Comparison of ENCODE assay signal across 8 cellular contexts in genomic region chrX:53071604-53072417, GRCh38. TPM values are rescaled to one million over a fixed set of nuclear protein-coding genes. Genes with fewer than 3 reads are reported as not detected.
DNase-seq lines count a peak whose midpoint lies in the region; ATAC-seq lines count a peak whose summit lies in the region.

No MANE protein-coding gene starts in this region.

- peak overlapping the region; percentile 77 for H3K56ac ChIP-seq in mesendoderm (ENCODE audit: low read length)

- H3K9me3 Mint-ChIP-seq in CD4-positive, CD25-positive, alpha-beta regulatory T cell = no peaks in the 10 kb centered on the region
- peaks cover 0 to 2% of the 10 kb centered on the region in 2 donors for H3K9me3 Mint-ChIP-seq in stimulated activated naive B cell treated with anti-CD40 and anti-IgM and Interleukin-4, amounts not matched to agents 10 μg/mL and 1 μg/mL and 100 μg/mL, for 72 hours

- no peak overlapping the region for H4K8ac ChIP-seq in mesendoderm (ENCODE audit: low read depth, low read length)

- peak; percentile 93 to 95 for ATAC-seq in CD4-positive, CD25-positive, alpha-beta regulatory T cell (ENCODE audit: low read depth in 2 of 2)
- ATAC-seq in GM19043 (IDR thresholded peaks at IDR 0.05; ENCODE audit: low read depth, unreplicated experiment) (peak; percentile 79), HG03175 (IDR thresholded peaks at IDR 0.05; ENCODE audit: unreplicated experiment) (peak; percentile 84)
- peak; percentile 86 to 88 for ATAC-seq in stimulated activated naive B cell treated with anti-CD40 and anti-IgM and Interleukin-4, amounts not matched to agents 10 μg/mL and 1 μg/mL and 100 μg/mL, for 72 hours (replicated peaks)

- no peaks in the 10 kb centered on the region for H3K27me3 ChIP-seq in CD4-positive, CD25-positive, alpha-beta regulatory T cell (ENCODE audit: control insufficient read depth, insufficient read depth, low read length)
- H3K27me3 ChIP-seq in mesendoderm (ENCODE audit: insufficient read depth, low read length, poor library complexity) = no peaks in the 10 kb centered on the region

- H3K79me2 ChIP-seq in mesendoderm (ENCODE audit: control insufficient read depth, insufficient read depth, low read length) = no peaks in the 10 kb centered on the region

- WGBS in mesendoderm (ENCODE audit: extremely low coverage, insufficient coverage, low lambda C conversion rate) = no CpG with 5 or more reads among the region's 31 CpGs

- no peak overlapping the region for H2BK120ac ChIP-seq in mesendoderm (ENCODE audit: low read depth, low read length)

- H3K9ac ChIP-seq in mesendoderm (ENCODE audit: low read length) = no peak overlapping the region

- peaks cover 4 to 15% (median 4%) of the 10 kb centered on the region in 4 donors for H3K4me1 Mint-ChIP-seq in CD4-positive, CD25-positive, alpha-beta regulatory T cell
- H3K4me1 Mint-ChIP-seq in stimulated activated naive B cell treated with anti-CD40 and anti-IgM and Interleukin-4, amounts not matched to agents 10 μg/mL and 1 μg/mL and 100 μg/mL, for 72 hours = peaks cover 9 to 26% of the 10 kb centered on the region in 2 donors

- no peak overlapping the region for H2BK5ac ChIP-seq in mesendoderm (ENCODE audit: low read length)

- peak overlapping the region; percentile 51 for H3K27ac ChIP-seq in CD4-positive, CD25-positive, alpha-beta regulatory T cell (ENCODE audit: insufficient read depth, low read length, poor library complexity, severe bottlenecking)
- H3K27ac ChIP-seq in mesendoderm (ENCODE audit: low read depth, low read length) = no peak overlapping the region

- peak overlapping the region; percentile 93 to 100 (median 95) for H3K27ac Mint-ChIP-seq in CD4-positive, CD25-positive, alpha-beta regulatory T cell
- peak overlapping the region; percentile 3 for H3K27ac Mint-ChIP-seq in stimulated activated naive B cell treated with anti-CD40 and anti-IgM and Interleukin-4, amounts not matched to agents 10 μg/mL and 1 μg/mL and 100 μg/mL, for 72 hours

- DNase-seq in CD4-positive, CD25-positive, alpha-beta regulatory T cell = peak; percentile 60 to 86 (median 83)
- DNase-seq in NCI-H446 (lab: John Stamatoyannopoulos, UW) (peak; percentile 43 to 73), mesendoderm (peak; percentile 75)
- DNase-seq in activated CD4-positive, alpha-beta T cell treated with anti-CD3 and anti-CD28 coated beads, Interleukin-2, amount 50 U/mL, for 48 hours = peak; percentile 47 to 55
- DNase-seq in effector CD8-positive, alpha-beta T cell (lab: John Stamatoyannopoulos, UW) = peak; percentile 38
- peak; percentile 59 for DNase-seq in stimulated activated naive B cell treated with anti-CD40 and anti-IgM and Interleukin-4, amounts not matched to agents 10 μg/mL and 1 μg/mL and 100 μg/mL, for 72 hours

- peak overlapping the region; percentile 75 for H3K4me3 ChIP-seq in CD4-positive, CD25-positive, alpha-beta regulatory T cell (ENCODE audit: low read depth, low read length)
- H3K4me3 ChIP-seq in mesendoderm (ENCODE audit: low read length) = no peak overlapping the region

- H3K4ac ChIP-seq in mesendoderm (ENCODE audit: low read depth, low read length) = no peak overlapping the region

- no peak overlapping the region for H3K23ac ChIP-seq in mesendoderm (ENCODE audit: low read length)

- peak overlapping the region; percentile 60 for H3K4me2 ChIP-seq in mesendoderm (ENCODE audit: low read length)

- H3K4me3 Mint-ChIP-seq in CD4-positive, CD25-positive, alpha-beta regulatory T cell = peak overlapping the region; percentile 73 to 90 (median 86)
- peak overlapping the region; percentile 76 to 80 for H3K4me3 Mint-ChIP-seq in stimulated activated naive B cell treated with anti-CD40 and anti-IgM and Interleukin-4, amounts not matched to agents 10 μg/mL and 1 μg/mL and 100 μg/mL, for 72 hours

- no peaks in the 10 kb centered on the region for H3K79me1 ChIP-seq in mesendoderm (ENCODE audit: low read length)

- no peaks in the 10 kb centered on the region for H3K36me3 ChIP-seq in CD4-positive, CD25-positive, alpha-beta regulatory T cell (ENCODE audit: control insufficient read depth, insufficient read depth, low read length)
- no peaks in the 10 kb centered on the region for H3K36me3 ChIP-seq in mesendoderm (ENCODE audit: control insufficient read depth, insufficient read depth, low read length)

- H3K36me3 Mint-ChIP-seq in CD4-positive, CD25-positive, alpha-beta regulatory T cell = no peaks in the 10 kb centered on the region
- no peaks in the 10 kb centered on the region for H3K36me3 Mint-ChIP-seq in stimulated activated naive B cell treated with anti-CD40 and anti-IgM and Interleukin-4, amounts not matched to agents 10 μg/mL and 1 μg/mL and 100 μg/mL, for 72 hours

- no peaks in the 10 kb centered on the region for H3K9me3 ChIP-seq in CD4-positive, CD25-positive, alpha-beta regulatory T cell (ENCODE audit: control insufficient read depth in 2 of 2, low read length in 2 of 2)

- H4K5ac ChIP-seq in mesendoderm (ENCODE audit: low read length) = no peak overlapping the region

- H2AK5ac ChIP-seq in mesendoderm (ENCODE audit: low read length) = no peak overlapping the region

- no peak overlapping the region for H2BK15ac ChIP-seq in mesendoderm (replicated peaks; ENCODE audit: low read depth)

- no peak overlapping the region for H3K18ac ChIP-seq in mesendoderm (ENCODE audit: low read length)

- peaks cover 6% of the 10 kb centered on the region for H3K27me3 Mint-ChIP-seq in CD4-positive, CD25-positive, alpha-beta regulatory T cell
- H3K27me3 Mint-ChIP-seq in stimulated activated naive B cell treated with anti-CD40 and anti-IgM and Interleukin-4, amounts not matched to agents 10 μg/mL and 1 μg/mL and 100 μg/mL, for 72 hours = peaks cover 0 to 4% of the 10 kb centered on the region in 2 donors

- H3K4me1 ChIP-seq in CD4-positive, CD25-positive, alpha-beta regulatory T cell (ENCODE audit: control insufficient read depth, insufficient read depth, low read length, poor library complexity, severe bottlenecking) = peaks cover 12% of the 10 kb centered on the region
- H3K4me1 ChIP-seq in mesendoderm (ENCODE audit: control insufficient read depth, low read depth, low read length) = no peaks in the 10 kb centered on the region

RNA-seq across cellular contexts. Expression of gene TSPYL2, which starts 10.4 kb away (rescaled TPM):
- 333 TPM for total RNA-seq in CD4-positive, CD25-positive, alpha-beta regulatory T cell
- polyA plus RNA-seq in CD4-positive, CD25-positive, alpha-beta regulatory T cell = 10 to 100 TPM; 10.1 to 15.6 (median 13.7) TPM
- polyA plus RNA-seq in mesendoderm (2013, experiment 1 of 2) = 10.0 TPM
- polyA plus RNA-seq in mesendoderm (2013, experiment 2 of 2) = 10.8 TPM

RNA-seq across cellular contexts. Expression of gene KANTR, which starts 22.1 kb away (rescaled TPM):
- 14.1 TPM for total RNA-seq in CD4-positive, CD25-positive, alpha-beta regulatory T cell
- 1 to 10 TPM in 3 of 4 donors, under 1 TPM in 1; 0.81 to 2.2 (median 1.6) TPM for polyA plus RNA-seq in CD4-positive, CD25-positive, alpha-beta regulatory T cell
- polyA plus RNA-seq in mesendoderm (2013, experiment 1 of 2) = 1.8 TPM
- 1.8 TPM for polyA plus RNA-seq in mesendoderm (2013, experiment 2 of 2)

RNA-seq across cellular contexts. Expression of gene GPR173, which starts 23.2 kb away (rescaled TPM):
- not detected for total RNA-seq in CD4-positive, CD25-positive, alpha-beta regulatory T cell
- not detected for polyA plus RNA-seq in CD4-positive, CD25-positive, alpha-beta regulatory T cell
- polyA plus RNA-seq in mesendoderm (2013, experiment 1 of 2) = 1.4 TPM
- 1.4 TPM for polyA plus RNA-seq in mesendoderm (2013, experiment 2 of 2)
